Comparison of ENCODE assay signal across 10 cellular contexts in genomic region chr3:171838218-171838720, GRCh38. TPM values are rescaled to one million over a fixed set of nuclear protein-coding genes. Genes with fewer than 3 reads are reported as not detected.
DNase-seq lines count a peak whose midpoint lies in the region; ATAC-seq and TF ChIP-seq lines count a peak whose summit lies in the region.
"Had no signal": no experiment of that assay in that cellular context is flagged by ENCODE, and none has a peak within 500 bp of the region (broad histone marks: within the 10 kb centered on the region; RNA-seq: fewer than 3 reads in every experiment).

No MANE protein-coding gene starts in this region.

- H3K27ac ChIP-seq in HCT116 (ENCODE audit: low read depth, low read length) (no peak overlapping the region), stomach (peak overlapping the region; percentile 8 to 66 (median 48))
- H3K27ac ChIP-seq: neutrophil had no signal

- H3K36me3 ChIP-seq in HCT116 (ENCODE audit: control insufficient read depth in 1 of 2, insufficient read depth in 2 of 2, low read length in 2 of 2): no peaks in the 10 kb centered on the region
- no peaks in the 10 kb centered on the region for H3K36me3 ChIP-seq in stomach
- H3K36me3 ChIP-seq: neutrophil had no signal

- BruUV-seq in HCT116 (replicated peaks; lab: Mats Ljungman, UMichigan): no TSS peak

- H3K9me3 ChIP-seq in HCT116 (ENCODE audit: control insufficient read depth in 1 of 2, insufficient read depth in 1 of 2, low read depth in 1 of 2, low read length in 2 of 2) (no peaks in the 10 kb centered on the region), stomach (no peaks in the 10 kb centered on the region)
- H3K9me3 ChIP-seq: neutrophil had no signal

- intact Hi-C loops in HCT116 (cut with micrococcal nuclease): loop anchor here (10.0 kb wide), 1 partner anchor 273 kb away; no protein-coding TSS in a partner anchor
- intact Hi-C loops in stomach (cut with DNase I; ENCODE audit: low total_unique reads): no loop called here

- WGBS in stomach, 5 donors: 42 to 52% (median 46%) methylated on average over 6 of the region's 6 CpGs

- no peaks in the 10 kb centered on the region for H4K20me1 ChIP-seq in HCT116 (ENCODE audit: insufficient read depth)

- TF ChIP-seq EP300 in stomach (IDR thresholded peaks at IDR 0.05): no peak

- H3K4me1 ChIP-seq in HCT116 (ENCODE audit: control insufficient read depth in 1 of 2, insufficient read depth in 2 of 2, low read length in 2 of 2) (no peaks in the 10 kb centered on the region), stomach (peaks cover 0 to 48% (median 23%) of the 10 kb centered on the region in 4 donors)

- no peak for DNase-seq in HCT116 (ENCODE audit: low read depth, low spot score)
- DNase-seq in astrocyte of the hippocampus (ENCODE audit: low read depth, low spot score): peak; percentile 62
- peak; percentile 41 for DNase-seq in kidney glomerular epithelial cell (lab: John Stamatoyannopoulos, UW)
- no peak for DNase-seq in stomach
- DNase-seq in NCI-H82 treated with DMSO at 0.1 percent for 48 hours (lab: John Stamatoyannopoulos, UW; ENCODE audit: unreplicated experiment): no peak
- DNase-seq in NCI-H1048 (lab: John Stamatoyannopoulos, UW): no peak

- H2AFZ ChIP-seq in HCT116 (ENCODE audit: low read depth, low read length, poor library complexity, severe bottlenecking): peak overlapping the region; percentile 23

- CTCF ChIA-PET in HCT116 (lab: Charles Lee): no interaction called here

- TF ChIP-seq CTCF in HCT116 (IDR thresholded peaks at IDR 0.05 in 2 of 3, conservative IDR thresholded peaks at IDR 0.05 in 1 of 3; ENCODE audit: borderline replicate concordance in 1 of 3, insufficient read depth in 1 of 3, low read depth in 2 of 3, low read length in 2 of 3): no peak
- TF ChIP-seq CTCF in stomach (IDR thresholded peaks at IDR 0.05): no peak

- H3K4me3 ChIP-seq in HCT116 (replicated peaks in 1 of 2; ENCODE audit: low read depth in 1 of 2, low read length in 2 of 2) (no peak overlapping the region), stomach (no peak overlapping the region)

- no peak for TF ChIP-seq POLR2A in HCT116 (IDR thresholded peaks at IDR 0.05; ENCODE audit: borderline replicate concordance, extremely low read depth, insufficient read depth, insufficient read length)
- TF ChIP-seq POLR2A in stomach (IDR thresholded peaks at IDR 0.05): no peak

- H3K9me2 ChIP-seq in HCT116 (ENCODE audit: insufficient read depth): no peaks in the 10 kb centered on the region; the same call in 1 of the 2 replicates

- RAD21 ChIA-PET in HCT116 (lab: Charles Lee; ENCODE audit: low non-redundant PET in 1 of 2, low total read pairs in 2 of 2, uncharacterized antibody in 2 of 2, unreplicated experiment in 2 of 2): no interaction called here

- ATAC-seq in HCT116 (no peak), GM18873 (IDR thresholded peaks at IDR 0.05; ENCODE audit: low FRiP score, unreplicated experiment) (no peak), HG03565 (IDR thresholded peaks at IDR 0.05; ENCODE audit: unreplicated experiment) (no peak)

- no peaks in the 10 kb centered on the region for H3K79me2 ChIP-seq in HCT116 (ENCODE audit: insufficient read depth, low read length)

- no peak overlapping the region for H3K4me2 ChIP-seq in HCT116 (ENCODE audit: low read length)

- POLR2A ChIA-PET in HCT116 (lab: Charles Lee): no interaction called here

- no peak overlapping the region for H3K9ac ChIP-seq in HCT116 (ENCODE audit: low read length)

- no peak for TF ChIP-seq RAD21 in HCT116 (IDR thresholded peaks at IDR 0.05; ENCODE audit: low read depth)

- H3K27me3 ChIP-seq in HCT116 (ENCODE audit: insufficient read depth, low read length) (no peaks in the 10 kb centered on the region), stomach (no peaks in the 10 kb centered on the region)
- H3K27me3 ChIP-seq: neutrophil had no signal

TF ChIP-seq in HCT116, 20 proteins besides CTCF, POLR2A, EP300 and RAD21:
- TF ChIP-seq ZBTB33 (IDR thresholded peaks at IDR 0.05; ENCODE audit: extremely low read depth, insufficient replicate concordance, low read length): no peak
- no peak for TF ChIP-seq MAX (IDR thresholded peaks at IDR 0.05)
- TF ChIP-seq ELF1 (IDR thresholded peaks at IDR 0.05; ENCODE audit: borderline replicate concordance, low read depth): no peak
- no peak for TF ChIP-seq REST (IDR thresholded peaks at IDR 0.05; ENCODE audit: low read depth)
- TF ChIP-seq FOSL1 (IDR thresholded peaks at IDR 0.05; ENCODE audit: low read depth): no peak
- TF ChIP-seq POLR2AphosphoS5 (IDR thresholded peaks at IDR 0.05; ENCODE audit: low read depth, low read length): no peak
- TF ChIP-seq SP1 (IDR thresholded peaks at IDR 0.05; ENCODE audit: low read depth): no peak
- TF ChIP-seq EZH2 (IDR thresholded peaks at IDR 0.05): no peak
- TF ChIP-seq TCF7L2 (IDR thresholded peaks at IDR 0.05; ENCODE audit: borderline replicate concordance, extremely low read depth, insufficient read depth, insufficient read length): no peak
TF ChIP-seq in HCT116: peak in this region for 0.

RNA-seq across cellular contexts. Expression of gene TMEM212, which starts 4.9 kb away (rescaled TPM):
- total RNA-seq in HCT116 (2021; ENCODE audit: unreplicated experiment) (not detected), stomach (not detected)
- not detected in 2 replicates for polyA plus RNA-seq in HCT116 (2012)
- not detected for polyA plus RNA-seq in stomach
- total RNA-seq: activated CD8-positive, alpha-beta memory T cell treated with anti-CD3 and anti-CD28 coated beads for 36 hours had no signal

RNA-seq across cellular contexts. Expression of gene PLD1, which starts 28.0 kb away (rescaled TPM):
- 8.4 TPM for total RNA-seq in HCT116 (2021; ENCODE audit: unreplicated experiment)
- polyA plus RNA-seq in HCT116 (2012): 2.5 and 2.6 TPM in 2 replicates
- total RNA-seq in stomach: 10 to 100 TPM in 4 of 5 donors, 1 to 10 TPM in 1; 7.6 to 43.0 (median 25.1) TPM
- polyA plus RNA-seq in stomach: 1 to 10 TPM; 3.4 to 9.5 (median 8.6) TPM

Comparison
In these comparisons a context has a peak if more than half of its experiments do, and no peak if none do; other contexts are left out.
1. DNase-seq: peak in astrocyte of the hippocampus (single experiment) and kidney glomerular epithelial cell (single experiment); none in HCT116 (single experiment), stomach (single experiment), NCI-H82 treated with DMSO at 0.1 percent for 48 hours (single experiment) and NCI-H1048 (single experiment).